ENCODE assay signal across 22 cellular contexts in genomic region chr15:89341316-89342005, GRCh38. TPM values are rescaled to one million over a fixed set of nuclear protein-coding genes. Genes with fewer than 3 reads are reported as not detected.
DNase-seq lines count a peak whose midpoint lies in the region; ATAC-seq, FAIRE-seq and TF ChIP-seq lines count a peak whose summit lies in the region.
"Had no signal": no experiment of that assay in that cellular context is flagged by ENCODE, and none has a peak within 500 bp of the region (broad histone marks: within the 10 kb centered on the region; RNA-seq: fewer than 3 reads in every experiment).

No MANE protein-coding gene starts in this region.

- H3K9me3 ChIP-seq in kidney (ENCODE audit: control insufficient read depth in 1 of 2, low read length in 2 of 2) (no peaks in the 10 kb centered on the region), stomach (no peaks in the 10 kb centered on the region), BE2C (no peaks in the 10 kb centered on the region)
- H3K9me3 ChIP-seq: ascending aorta, MG63 had no signal

- H3K27ac ChIP-seq in kidney (ENCODE audit: low read depth in 2 of 2, low read length in 2 of 2) = no peak overlapping the region
- H3K27ac ChIP-seq in stomach = no peak overlapping the region
- H3K27ac ChIP-seq: 22Rv1, ascending aorta, dorsolateral prefrontal cortex, skin epidermis had no signal

- DNase-seq in NCI-H1105 treated with DMSO at 0.1 percent for 48 hours (lab: John Stamatoyannopoulos, UW) (peak; percentile 14), NCI-H1105 (lab: John Stamatoyannopoulos, UW) (no peak), NCI-H2196 (lab: John Stamatoyannopoulos, UW; ENCODE audit: unreplicated experiment) (peak; percentile 74), kidney (peak; percentile 87), stomach (peak; percentile 82), BE2C (no peak)
- DNase-seq: AML-193; central memory CD4-positive, alpha-beta T cell; head of caudate nucleus; MG63; NCI-H1694; NCI-H226; stimulated activated naive B cell treated with anti-CD40 and anti-IgM and Interleukin-4, amounts not matched to agents 10 μg/mL and 1 μg/mL and 100 μg/mL, for 72 hours had no signal

- WGBS in stomach, 5 donors = 48 to 71% (median 66%) methylated on average over 8 of the region's 8 CpGs

- TF ChIP-seq CTCF in kidney (IDR thresholded peaks at IDR 0.05; ENCODE audit: borderline replicate concordance, extremely low read depth, insufficient read depth) (no peak), stomach (IDR thresholded peaks at IDR 0.05) (no peak), BE2C (IDR thresholded peaks at IDR 0.05; ENCODE audit: low read depth, low read length) (no peak)

- no peak overlapping the region for H3K4me3 ChIP-seq in kidney (ENCODE audit: low read length in 2 of 2)
- H3K4me3 ChIP-seq in stomach = no peak overlapping the region
- no peak overlapping the region for H3K4me3 ChIP-seq in BE2C (ENCODE audit: low read depth, low read length)
- H3K4me3 ChIP-seq: ascending aorta, dorsolateral prefrontal cortex, MG63, skin epidermis had no signal

- H3K9ac ChIP-seq in kidney (ENCODE audit: low read length in 2 of 2) = no peak overlapping the region

- no peak for FAIRE-seq in kidney (lab: Jason Lieb, UNC)
- FAIRE-seq: H54 had no signal

- intact Hi-C loops in kidney (cut with DNase I) (no loop called here), stomach (cut with DNase I; ENCODE audit: low total_unique reads) (loop anchor here (10.0 kb wide), 1 partner anchor 107 kb away; no protein-coding TSS in a partner anchor)

- TF ChIP-seq POLR2A in stomach (IDR thresholded peaks at IDR 0.05) = no peak

- no peak for TF ChIP-seq EP300 in stomach (IDR thresholded peaks at IDR 0.05)

- H3K36me3 ChIP-seq in kidney (ENCODE audit: control insufficient read depth in 1 of 2, insufficient read depth in 2 of 2, low read length in 2 of 2) (no peaks in the 10 kb centered on the region), stomach (no peaks in the 10 kb centered on the region), BE2C (no peaks in the 10 kb centered on the region)
- H3K36me3 ChIP-seq: ascending aorta, MG63 had no signal

- H3K27me3 ChIP-seq in stomach (peaks cover 0 to 36% (median 0%) of the 10 kb centered on the region in 3 donors), BE2C (no peaks in the 10 kb centered on the region)
- H3K27me3 ChIP-seq: ascending aorta, dorsolateral prefrontal cortex, MG63 had no signal

- H3K4me1 ChIP-seq in kidney (ENCODE audit: control insufficient read depth in 1 of 2, insufficient read depth in 1 of 2, low read depth in 1 of 2, low read length in 2 of 2) (peaks cover 0 to 4% of the 10 kb centered on the region in 2 donors), stomach (no peaks in the 10 kb centered on the region), BE2C (no peaks in the 10 kb centered on the region)
- H3K4me1 ChIP-seq: ascending aorta had no signal

- ATAC-seq in GM21723 (IDR thresholded peaks at IDR 0.05; ENCODE audit: unreplicated experiment) (no peak), HG02571 (IDR thresholded peaks at IDR 0.05; ENCODE audit: unreplicated experiment) (no peak)
- ATAC-seq: activated naive CD4-positive, alpha-beta T cell treated with anti-CD3 and anti-CD28 coated beads, Interleukin-2, amount 50 U/mL, for 72 hours; activated T-helper 17 cell treated with anti-CD3 and anti-CD28 coated beads, Interleukin-2, amount 50 U/mL, for 72 hours; stimulated activated naive B cell treated with anti-CD40 and anti-IgM and Interleukin-4, amounts not matched to agents 10 μg/mL and 1 μg/mL and 100 μg/mL, for 72 hours had no signal

RNA-seq across cellular contexts. Expression of gene POLG, which starts 6.8 kb away (rescaled TPM):
- total RNA-seq in kidney = 72.4 TPM
- 28.6 TPM for polyA plus RNA-seq in kidney (ENCODE audit: insufficient read depth, low read depth, low replicate concordance)
- total RNA-seq in stomach = 100 to 1,000 TPM in 2 of 5 donors, 10 to 100 TPM in 3; 42.4 to 172 (median 76.9) TPM
- polyA plus RNA-seq in stomach = 10 to 100 TPM; 22.7 to 40.5 (median 24.3) TPM
- 101 TPM for polyA plus RNA-seq in BE2C (2012; ENCODE audit: insufficient read depth, insufficient read length, low read depth)

Comparison
In these comparisons a context has a peak if more than half of its experiments do, and no peak if none do; other contexts are left out.
1. DNase-seq: peak in NCI-H1105 treated with DMSO at 0.1 percent for 48 hours (single experiment), NCI-H2196 (single experiment), kidney (single experiment) and stomach (single experiment); none in NCI-H1105 (single experiment) and BE2C (single experiment).